ENCODE assay signal across 8 cellular contexts in the genomic region with DNA sequence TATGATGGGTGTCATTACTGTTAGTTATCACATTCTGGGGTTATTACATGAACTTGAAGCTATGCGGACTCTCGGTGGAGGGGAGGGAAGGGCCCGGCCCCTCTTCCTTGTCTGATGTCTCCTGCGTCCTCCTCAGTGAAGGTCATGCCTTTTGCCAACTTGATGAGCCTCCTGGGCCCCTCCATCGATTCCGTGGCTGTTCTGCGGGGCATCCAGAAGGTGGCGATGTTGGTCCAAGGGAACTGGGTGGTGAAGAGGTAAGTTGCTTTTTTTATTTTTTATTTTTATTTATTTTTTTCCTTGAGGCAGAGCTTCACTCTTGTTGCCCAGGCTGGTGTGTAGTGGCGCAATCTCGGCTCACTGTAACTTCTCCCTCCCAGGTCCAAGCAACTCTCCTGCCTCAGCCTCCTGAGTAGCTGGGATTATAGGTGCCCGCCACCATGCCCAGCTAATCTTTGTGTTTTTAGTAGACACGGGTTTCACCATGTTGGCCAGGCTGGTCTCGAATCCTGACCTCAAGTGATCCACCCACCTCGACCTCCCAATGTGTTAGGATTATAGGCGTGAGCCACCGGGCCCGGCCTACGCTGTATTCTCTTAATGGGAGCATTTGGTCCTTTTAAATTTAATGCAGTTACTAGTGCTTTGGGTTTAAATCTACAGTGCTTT. TPM values are rescaled to one million over a fixed set of nuclear protein-coding genes. Genes with fewer than 3 reads are reported as not detected.
DNase-seq lines count a peak whose midpoint lies in the region; ATAC-seq and TF ChIP-seq lines count a peak whose summit lies in the region.

No MANE protein-coding gene starts in this region.

- no peaks in the 10 kb centered on the region for H3K27me3 ChIP-seq in heart right ventricle
- H3K27me3 ChIP-seq in RWPE2 (ENCODE audit: insufficient read depth, poor library complexity, severe bottlenecking), result no peaks in the 10 kb centered on the region
- H3K27me3 ChIP-seq in kidney epithelial cell (ENCODE audit: control insufficient read depth, insufficient read depth, low read length), result no peaks in the 10 kb centered on the region

- H3K27ac ChIP-seq in heart right ventricle, result peak overlapping the region in 1 of 10 donors; percentile 19
- no peak overlapping the region for H3K27ac ChIP-seq in RWPE2 (ENCODE audit: poor library complexity, severe bottlenecking)

- no peaks in the 10 kb centered on the region for H3K9me3 ChIP-seq in heart right ventricle
- H3K9me3 ChIP-seq in RWPE2 (ENCODE audit: severe bottlenecking), result no peaks in the 10 kb centered on the region

- no peak for DNase-seq in heart right ventricle
- DNase-seq in cardiac septum (ENCODE audit: low spot score), result no peak
- DNase-seq in RWPE2 (ENCODE audit: low spot score), result no peak
- peak; percentile 59 for DNase-seq in activated naive CD4-positive, alpha-beta T cell treated with anti-CD3 and anti-CD28 coated beads, Interleukin-2, amount 50 U/mL, for 16 hours
- no peak for DNase-seq in kidney epithelial cell (ENCODE audit: low read depth)
- DNase-seq in stimulated activated naive CD4-positive, alpha-beta T cell (lab: John Stamatoyannopoulos, UW), result peak in 5 of 6 experiments; percentile 31 to 59 (median 44)
- no peak for DNase-seq in NCI-H774 (lab: John Stamatoyannopoulos, UW)

- H3K4me1 ChIP-seq in heart right ventricle, result peaks cover 0 to 15% (median 4%) of the 10 kb centered on the region in 9 donors
- peaks cover 11% of the 10 kb centered on the region for H3K4me1 ChIP-seq in RWPE2 (ENCODE audit: insufficient read depth, poor library complexity, severe bottlenecking)

- ATAC-seq in heart right ventricle (peak in 1 of 8 donors; percentile 27), RWPE2 (ENCODE audit: low read depth) (no peak), HG02852 (IDR thresholded peaks at IDR 0.05; ENCODE audit: unreplicated experiment) (no peak)

- H3K4me3 ChIP-seq in heart right ventricle (no peak overlapping the region), RWPE2 (ENCODE audit: severe bottlenecking) (no peak overlapping the region), kidney epithelial cell (ENCODE audit: low read depth, low read length) (no peak overlapping the region)

- TF ChIP-seq CTCF in heart right ventricle (IDR thresholded peaks at IDR 0.05) (peak in 7 of 9 donors; percentile 46 to 66 (median 50)), RWPE2 (IDR thresholded peaks at IDR 0.05; ENCODE audit: poor library complexity, severe bottlenecking) (peak; percentile 50), kidney epithelial cell (IDR thresholded peaks at IDR 0.05; ENCODE audit: insufficient read depth, low read length, poor library complexity, severe bottlenecking) (peak; percentile 68)

- intact Hi-C loops in heart right ventricle (cut with DNase I) (loop anchor here in 1 of 10 donors (10.0 kb wide), 1 partner anchor 1134 kb away; no protein-coding TSS in a partner anchor), cardiac septum (cut with DNase I) (loop anchor here (5.0 kb wide), 1 partner anchor 1027 kb away; no protein-coding TSS in a partner anchor)

- WGBS in heart right ventricle, 2 donors, result 75 to 76% methylated on average over 18 of the region's 18 CpGs

- H3K36me3 ChIP-seq in heart right ventricle (peaks cover 0 to 100% (median 52%) of the 10 kb centered on the region in 9 donors), RWPE2 (ENCODE audit: low read depth) (peaks cover 74% of the 10 kb centered on the region), kidney epithelial cell (ENCODE audit: control insufficient read depth, insufficient read depth, low read length) (peaks cover 2% of the 10 kb centered on the region)

RNA-seq across cellular contexts. Expression of gene POLR3E, which starts 21.6 kb away (rescaled TPM):
- 10 to 100 TPM; 27.8 to 40.7 (median 31.7) TPM for total RNA-seq in heart right ventricle
- 10 to 100 TPM; 22.3 to 23.8 TPM for polyA plus RNA-seq in heart right ventricle
- 32.7 TPM for total RNA-seq in cardiac septum
- 33.1 and 39.4 TPM in 2 replicates for total RNA-seq in kidney epithelial cell

RNA-seq across cellular contexts. Expression of gene CDR2, which starts 55.6 kb away (rescaled TPM):
- total RNA-seq in heart right ventricle (1 to 10 TPM; 4.2 to 8.1 (median 6.6) TPM), cardiac septum (8.5 TPM), kidney epithelial cell (27.0 and 29.6 TPM in 2 replicates)
- polyA plus RNA-seq in heart right ventricle, result 1 to 10 TPM; 7.6 to 8.4 TPM

Comparison
In these comparisons a context has a peak if more than half of its experiments do, and no peak if none do; other contexts are left out.
1. DNase-seq: peak in activated naive CD4-positive, alpha-beta T cell treated with anti-CD3 and anti-CD28 coated beads, Interleukin-2, amount 50 U/mL, for 16 hours (single experiment) and stimulated activated naive CD4-positive, alpha-beta T cell (5 of 6); none in heart right ventricle (0 of 2), cardiac septum (single experiment), RWPE2 (single experiment), kidney epithelial cell (single experiment) and NCI-H774 (single experiment).
2. Peak in every context shown above with its lines, with median percentiles within 50 percentile points of each other: CTCF ChIP-seq.